Comparison of ENCODE assay signal across 13 cellular contexts in the genomic region with DNA sequence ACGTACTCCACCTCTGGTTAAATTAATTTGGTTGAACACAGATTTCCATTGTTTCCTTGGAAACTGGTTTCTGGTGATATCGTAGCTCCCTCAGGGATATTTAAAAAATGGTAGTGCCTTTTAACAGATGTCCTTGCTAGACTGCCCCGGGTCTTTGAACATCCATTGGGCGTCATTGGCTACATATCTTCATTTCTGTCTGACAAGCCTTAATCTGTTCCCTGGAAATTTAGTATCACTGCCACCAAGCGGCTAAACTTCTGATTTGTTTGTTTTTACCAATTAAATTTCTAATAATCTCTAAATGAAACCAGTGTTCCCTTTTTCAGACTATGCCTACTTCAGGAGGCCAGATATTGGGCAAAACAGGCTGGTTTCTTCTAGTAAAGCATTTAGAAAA.
DNase-seq lines count a peak whose midpoint lies in the region; TF ChIP-seq lines count a peak whose summit lies in the region.
"Had no signal": no experiment of that assay in that cellular context is flagged by ENCODE, and none has a peak within 500 bp of the region (broad histone marks: within the 10 kb centered on the region; RNA-seq: fewer than 3 reads in every experiment).

No MANE protein-coding gene starts in this region.

- intact Hi-C loops in cardiac septum (cut with DNase I), result no loop called here

- peaks cover 20% of the 10 kb centered on the region for H3K4me1 ChIP-seq in cardiac muscle cell (ENCODE audit: low read depth)
- H3K4me1 ChIP-seq: upper lobe of right lung had no signal

- no peak for TF ChIP-seq POLR2A in erythroblast (IDR thresholded peaks at IDR 0.05; ENCODE audit: low read length)

- TF ChIP-seq CTCF in cardiac muscle cell (IDR thresholded peaks at IDR 0.05; ENCODE audit: low read depth, low read length) (peak; percentile 18), fibroblast of mammary gland (conservative IDR thresholded peaks at IDR 0.05; ENCODE audit: control insufficient read depth, insufficient read depth, low read depth, low read length) (peak; percentile 29), RWPE1 (conservative IDR thresholded peaks at IDR 0.05; ENCODE audit: low read depth) (no peak)

- no peaks in the 10 kb centered on the region for H3K9me3 ChIP-seq in cardiac muscle cell (ENCODE audit: low read depth)
- H3K9me3 ChIP-seq: upper lobe of right lung had no signal

- DNase-seq in cardiac muscle cell (ENCODE audit: low read depth in 1 of 2, low spot score in 1 of 2) (peak in 1 of 2 donors; percentile 12), cardiac septum (ENCODE audit: low spot score) (no peak), OCI-M1 (lab: John Stamatoyannopoulos, UW) (peak; percentile 13), fibroblast of mammary gland (ENCODE audit: low read depth) (peak; percentile 38), superior temporal gyrus (ENCODE audit: extremely low spot score) (peak; percentile 65), RWPE1 (ENCODE audit: low spot score) (no peak), SHP77 (lab: John Stamatoyannopoulos, UW) (no peak), erythroblast (lab: John Stamatoyannopoulos, UW) (no peak)
- DNase-seq: EL; KG1; NCI-H2029; stimulated activated CD4-positive, alpha-beta T cell treated with anti-CD3 and anti-CD28 coated beads, Interleukin-1b, Interleukin-23, amount 100 ng/mL, for 48 hours; upper lobe of right lung had no signal

- peak overlapping the region; percentile 10 for H3K27ac ChIP-seq in cardiac muscle cell
- no peak overlapping the region for H3K27ac ChIP-seq in RWPE1
- H3K27ac ChIP-seq: upper lobe of right lung had no signal

- CTCF ChIA-PET in RWPE1 (lab: Yijun Ruan, JAX), result interaction anchor here (0.6 to 0.7 kb wide), 2 partner anchors 14 to 16 kb away, joined by 3 to 4 read pairs; no protein-coding TSS in a partner anchor

- H3K27me3 ChIP-seq in cardiac muscle cell, result no peaks in the 10 kb centered on the region
- H3K27me3 ChIP-seq: upper lobe of right lung had no signal

- H3K36me3 ChIP-seq in cardiac muscle cell, result no peaks in the 10 kb centered on the region

- no peak overlapping the region for H3K4me3 ChIP-seq in cardiac muscle cell
- no peak overlapping the region for H3K4me3 ChIP-seq in fibroblast of mammary gland (ENCODE audit: control insufficient read depth, low read depth, low read length)
- H3K4me3 ChIP-seq: upper lobe of right lung had no signal

- POLR2A ChIA-PET in RWPE1 (lab: Yijun Ruan, JAX; ENCODE audit: low non-redundant PET), result no interaction called here

Comparison
In these comparisons a context has a peak if more than half of its experiments do, and no peak if none do; other contexts are left out.
1. DNase-seq: peak in OCI-M1 (single experiment), fibroblast of mammary gland (single experiment) and superior temporal gyrus (single experiment); none in cardiac septum (single experiment), RWPE1 (single experiment), SHP77 (0 of 2) and erythroblast (0 of 2).